19 cellular contexts compared by ENCODE assay signal in the genomic region with DNA sequence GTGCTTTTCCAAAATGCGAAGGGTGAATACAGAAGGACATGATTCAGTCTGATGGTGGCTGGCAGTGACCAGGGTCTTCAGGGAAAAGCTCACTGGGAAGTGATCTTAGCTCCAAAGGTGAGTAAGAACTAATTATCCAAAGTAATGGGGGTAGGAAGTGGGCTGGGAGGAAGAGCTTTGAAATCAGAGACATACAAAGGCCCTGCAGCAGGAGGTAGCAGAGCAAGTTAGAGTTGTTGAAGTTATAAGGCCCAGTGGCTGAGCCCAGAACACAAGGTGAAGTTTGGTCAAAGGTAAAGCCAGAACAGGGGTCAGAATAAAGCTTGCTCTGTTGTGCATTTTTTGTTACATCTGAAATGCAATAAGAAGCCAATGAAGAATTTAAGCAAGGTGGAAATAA.
DNase-seq lines count a peak whose midpoint lies in the region; ATAC-seq lines count a peak whose summit lies in the region.
"Had no signal": no experiment of that assay in that cellular context is flagged by ENCODE, and none has a peak within 500 bp of the region (broad histone marks: within the 10 kb centered on the region; RNA-seq: fewer than 3 reads in every experiment).

No MANE protein-coding gene starts in this region.

- H3K4me3 ChIP-seq in Jurkat, Clone E6-1 (ENCODE audit: low read length), result peak overlapping the region; percentile 47; the same call in 1 of the 2 replicates
- H3K4me3 ChIP-seq: body of pancreas, HAP-1, K562, testis had no signal

- peak overlapping the region; percentile 53 for H3K4me3 Mint-ChIP-seq in activated naive CD4-positive, alpha-beta T cell treated with anti-CD3 and anti-CD28 coated beads, Interleukin-2, amount 10 ng/mL, durations not matched to agents 7 days and 5 days
- H3K4me3 Mint-ChIP-seq in dendritic cell treated with granulocyte-macrophage colony-stimulating factor and Interleukin-4, amounts not matched to agents 40 ng/mL and 50 ng/mL, for 4 days, result no peak overlapping the region
- H3K4me3 Mint-ChIP-seq in stimulated activated memory B cell treated with anti-CD40 and anti-IgM and Interleukin-4, amounts not matched to agents 10 μg/mL and 1 μg/mL and 100 μg/mL, for 72 hours, result no peak overlapping the region

- H3K9me3 Mint-ChIP-seq in activated naive CD4-positive, alpha-beta T cell treated with anti-CD3 and anti-CD28 coated beads, Interleukin-2, amount 10 ng/mL, durations not matched to agents 7 days and 5 days, result no peaks in the 10 kb centered on the region
- H3K9me3 Mint-ChIP-seq in dendritic cell treated with granulocyte-macrophage colony-stimulating factor and Interleukin-4, amounts not matched to agents 40 ng/mL and 50 ng/mL, for 4 days, result no peaks in the 10 kb centered on the region
- H3K9me3 Mint-ChIP-seq in stimulated activated memory B cell treated with anti-CD40 and anti-IgM and Interleukin-4, amounts not matched to agents 10 μg/mL and 1 μg/mL and 100 μg/mL, for 72 hours, result peaks cover 2% of the 10 kb centered on the region

- intact Hi-C loops in dendritic cell treated with granulocyte-macrophage colony-stimulating factor and Interleukin-4, amounts not matched to agents 40 ng/mL and 50 ng/mL, for 4 days (cut with micrococcal nuclease), result no loop called here

- CTCF ChIA-PET in activated naive CD4-positive, alpha-beta T cell treated with anti-CD3 and anti-CD28 coated beads, Interleukin-2, amount 10 ng/mL, durations not matched to agents 7 days and 5 days (lab: Charles Lee), result no interaction called here

- DNase-seq in activated naive CD4-positive, alpha-beta T cell treated with anti-CD3 and anti-CD28 coated beads, Interleukin-2, amount 10 ng/mL, durations not matched to agents 7 days and 5 days, result no peak
- no peak for DNase-seq in activated naive CD4-positive, alpha-beta T cell (lab: John Stamatoyannopoulos, UW)
- DNase-seq in Jurkat, Clone E6-1 (ENCODE audit: low read depth, low spot score), result peak; percentile 17
- no peak for DNase-seq in NCI-H2029 treated with DMSO at 0.1 percent for 48 hours (lab: John Stamatoyannopoulos, UW)
- DNase-seq in DMS 273 (lab: John Stamatoyannopoulos, UW; ENCODE audit: unreplicated experiment), result no peak
- DNase-seq in globus pallidus (ENCODE audit: low spot score), result no peak
- DNase-seq: activated CD4-positive, alpha-beta T cell treated with anti-CD3 and anti-CD28 coated beads for 4 hours; body of pancreas; DMS79; hippocampal formation; NCI-H1105; NCI-H2171 treated with DMSO at 0.1 percent for 48 hours; psoas muscle; stimulated activated CD4-positive, alpha-beta T cell treated with anti-CD3 and anti-CD28 coated beads, Interleukin-15, amount 100 ng/mL, for 24 hours; testis had no signal

- no peaks in the 10 kb centered on the region for H3K36me3 Mint-ChIP-seq in activated naive CD4-positive, alpha-beta T cell treated with anti-CD3 and anti-CD28 coated beads, Interleukin-2, amount 10 ng/mL, durations not matched to agents 7 days and 5 days
- H3K36me3 Mint-ChIP-seq in dendritic cell treated with granulocyte-macrophage colony-stimulating factor and Interleukin-4, amounts not matched to agents 40 ng/mL and 50 ng/mL, for 4 days (ENCODE audit: low read depth), result no peaks in the 10 kb centered on the region
- H3K36me3 Mint-ChIP-seq in stimulated activated memory B cell treated with anti-CD40 and anti-IgM and Interleukin-4, amounts not matched to agents 10 μg/mL and 1 μg/mL and 100 μg/mL, for 72 hours, result no peaks in the 10 kb centered on the region

- ATAC-seq in stimulated activated memory B cell treated with anti-CD40 and anti-IgM and Interleukin-4, amounts not matched to agents 10 μg/mL and 1 μg/mL and 100 μg/mL, for 72 hours, result no peak
- ATAC-seq: body of pancreas, K562, psoas muscle had no signal

- peaks cover 4% of the 10 kb centered on the region for H3K27me3 Mint-ChIP-seq in activated naive CD4-positive, alpha-beta T cell treated with anti-CD3 and anti-CD28 coated beads, Interleukin-2, amount 10 ng/mL, durations not matched to agents 7 days and 5 days
- no peaks in the 10 kb centered on the region for H3K27me3 Mint-ChIP-seq in dendritic cell treated with granulocyte-macrophage colony-stimulating factor and Interleukin-4, amounts not matched to agents 40 ng/mL and 50 ng/mL, for 4 days
- peaks cover 9% of the 10 kb centered on the region for H3K27me3 Mint-ChIP-seq in stimulated activated memory B cell treated with anti-CD40 and anti-IgM and Interleukin-4, amounts not matched to agents 10 μg/mL and 1 μg/mL and 100 μg/mL, for 72 hours

- peak overlapping the region; percentile 66 for H3K27ac Mint-ChIP-seq in activated naive CD4-positive, alpha-beta T cell treated with anti-CD3 and anti-CD28 coated beads, Interleukin-2, amount 10 ng/mL, durations not matched to agents 7 days and 5 days
- H3K27ac Mint-ChIP-seq in dendritic cell treated with granulocyte-macrophage colony-stimulating factor and Interleukin-4, amounts not matched to agents 40 ng/mL and 50 ng/mL, for 4 days, result peak overlapping the region; percentile 50
- peak overlapping the region; percentile 11 for H3K27ac Mint-ChIP-seq in stimulated activated memory B cell treated with anti-CD40 and anti-IgM and Interleukin-4, amounts not matched to agents 10 μg/mL and 1 μg/mL and 100 μg/mL, for 72 hours

- H3K4me1 Mint-ChIP-seq in activated naive CD4-positive, alpha-beta T cell treated with anti-CD3 and anti-CD28 coated beads, Interleukin-2, amount 10 ng/mL, durations not matched to agents 7 days and 5 days, result peaks cover 24% of the 10 kb centered on the region
- H3K4me1 Mint-ChIP-seq in dendritic cell treated with granulocyte-macrophage colony-stimulating factor and Interleukin-4, amounts not matched to agents 40 ng/mL and 50 ng/mL, for 4 days (ENCODE audit: low read depth), result peaks cover 26% of the 10 kb centered on the region
- H3K4me1 Mint-ChIP-seq in stimulated activated memory B cell treated with anti-CD40 and anti-IgM and Interleukin-4, amounts not matched to agents 10 μg/mL and 1 μg/mL and 100 μg/mL, for 72 hours, result peaks cover 26% of the 10 kb centered on the region

Comparison
In these comparisons a context has a peak if more than half of its experiments do, and no peak if none do; other contexts are left out.
1. H3K27ac Mint-ChIP-seq: peak in every context shown above with its lines; median percentile 66 in activated naive CD4-positive, alpha-beta T cell treated with anti-CD3 and anti-CD28 coated beads, Interleukin-2, amount 10 ng/mL, durations not matched to agents 7 days and 5 days; 50 in dendritic cell treated with granulocyte-macrophage colony-stimulating factor and Interleukin-4, amounts not matched to agents 40 ng/mL and 50 ng/mL, for 4 days; 11 in stimulated activated memory B cell treated with anti-CD40 and anti-IgM and Interleukin-4, amounts not matched to agents 10 μg/mL and 1 μg/mL and 100 μg/mL, for 72 hours.